In the genomic region with DNA sequence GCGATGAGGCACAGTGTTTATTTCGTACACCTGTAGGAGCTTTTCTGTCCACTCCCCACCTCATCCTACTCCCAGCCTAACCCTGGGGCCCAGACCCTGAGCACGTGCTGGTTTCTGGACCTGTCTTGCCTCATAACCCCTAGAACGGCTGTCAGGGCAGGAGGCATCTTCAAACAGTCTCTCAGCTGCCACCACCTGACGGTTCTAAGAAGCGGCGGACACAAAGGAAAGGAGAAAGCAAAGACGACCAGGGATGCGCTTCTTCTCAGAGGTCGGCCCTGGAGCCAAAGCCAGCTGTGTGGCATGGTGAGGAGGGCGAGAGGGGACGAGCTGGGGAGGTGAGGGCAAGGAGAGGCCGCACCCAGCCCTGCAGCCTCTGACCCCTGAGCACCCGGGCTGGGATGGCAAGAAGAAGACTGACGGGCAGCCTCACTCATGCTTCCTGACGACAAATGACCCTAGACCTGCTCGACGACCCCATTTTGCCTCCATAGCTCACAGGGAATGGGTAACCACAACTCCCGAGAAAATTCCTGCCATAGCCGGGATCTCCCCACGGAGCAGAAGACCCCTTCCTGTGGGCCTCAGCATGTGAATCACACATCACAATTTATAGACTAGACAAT, we compare ENCODE assay signal across 28 cellular contexts.
DNase-seq lines count a peak whose midpoint lies in the region; ATAC-seq and TF ChIP-seq lines count a peak whose summit lies in the region.
"Had no signal": no experiment of that assay in that cellular context is flagged by ENCODE, and none has a peak within 500 bp of the region (broad histone marks: within the 10 kb centered on the region; RNA-seq: fewer than 3 reads in every experiment).

No MANE protein-coding gene starts in this region.

- H3K36me3 Mint-ChIP-seq in activated naive CD8-positive, alpha-beta T cell treated with anti-CD3 and anti-CD28 coated beads for 36 hours = peaks cover 9% of the 10 kb centered on the region
- H3K36me3 Mint-ChIP-seq: activated naive CD4-positive, alpha-beta T cell treated with anti-CD3 and anti-CD28 coated beads, Interleukin-2, amount 10 ng/mL, durations not matched to agents 7 days and 5 days had no signal

- H3K4me3 ChIP-seq in LNCaP clone FGC (ENCODE audit: low read depth, low read length) (no peak overlapping the region), brain microvascular endothelial cell (ENCODE audit: low read depth, low read length) (no peak overlapping the region), lower lobe of right lung (no peak overlapping the region), upper lobe of right lung (no peak overlapping the region)
- H3K4me3 ChIP-seq: PC-9, right lobe of liver, tibial artery had no signal

- intact Hi-C loops in lower lobe of right lung (cut with DNase I) (no loop called here), upper lobe of right lung (cut with DNase I) (no loop called here)

- H3K27me3 ChIP-seq in brain microvascular endothelial cell (replicated peaks) = no peaks in the 10 kb centered on the region
- no peaks in the 10 kb centered on the region for H3K27me3 ChIP-seq in lower lobe of right lung (ENCODE audit: low read depth)
- no peaks in the 10 kb centered on the region for H3K27me3 ChIP-seq in upper lobe of right lung
- H3K27me3 ChIP-seq: neutrophil, right lobe of liver, tibial artery had no signal

- H3K36me3 ChIP-seq in brain microvascular endothelial cell (replicated peaks) = peaks cover 2% of the 10 kb centered on the region
- H3K36me3 ChIP-seq in lower lobe of right lung = no peaks in the 10 kb centered on the region
- no peaks in the 10 kb centered on the region for H3K36me3 ChIP-seq in upper lobe of right lung
- H3K36me3 ChIP-seq: neutrophil, right lobe of liver had no signal

- no peaks in the 10 kb centered on the region for H3K9me3 Mint-ChIP-seq in activated naive CD8-positive, alpha-beta T cell treated with anti-CD3 and anti-CD28 coated beads for 36 hours
- H3K9me3 Mint-ChIP-seq: activated naive CD4-positive, alpha-beta T cell treated with anti-CD3 and anti-CD28 coated beads, Interleukin-2, amount 10 ng/mL, durations not matched to agents 7 days and 5 days; brain; T-helper 1 cell treated with Interleukin-12 subunit alpha and Interleukin-12 subunit beta and Interleukin-4 antibody, amounts not matched to agents 30 μg/mL and 1 μg/mL, for 36 hours had no signal

- H3K9me3 ChIP-seq in lower lobe of right lung = no peaks in the 10 kb centered on the region
- H3K9me3 ChIP-seq in upper lobe of right lung = no peaks in the 10 kb centered on the region
- H3K9me3 ChIP-seq: Caco-2, neutrophil, right lobe of liver, tibial artery had no signal

- H3K27ac ChIP-seq in brain microvascular endothelial cell (no peak overlapping the region), lower lobe of right lung (no peak overlapping the region), upper lobe of right lung (no peak overlapping the region)
- H3K27ac ChIP-seq: neutrophil, PC-9, right lobe of liver, tibial artery had no signal

- H3K27ac Mint-ChIP-seq in activated naive CD8-positive, alpha-beta T cell treated with anti-CD3 and anti-CD28 coated beads for 36 hours = no peak overlapping the region
- H3K27ac Mint-ChIP-seq: activated naive CD4-positive, alpha-beta T cell treated with anti-CD3 and anti-CD28 coated beads, Interleukin-2, amount 10 ng/mL, durations not matched to agents 7 days and 5 days; T-helper 1 cell treated with Interleukin-12 subunit alpha and Interleukin-12 subunit beta and Interleukin-4 antibody, amounts not matched to agents 30 μg/mL and 1 μg/mL, for 36 hours had no signal

- no peak overlapping the region for H3K4me3 Mint-ChIP-seq in activated naive CD8-positive, alpha-beta T cell treated with anti-CD3 and anti-CD28 coated beads for 36 hours
- H3K4me3 Mint-ChIP-seq: activated naive CD4-positive, alpha-beta T cell treated with anti-CD3 and anti-CD28 coated beads, Interleukin-2, amount 10 ng/mL, durations not matched to agents 7 days and 5 days; brain; CD14-positive monocyte; T-helper 1 cell treated with Interleukin-12 subunit alpha and Interleukin-12 subunit beta and Interleukin-4 antibody, amounts not matched to agents 30 μg/mL and 1 μg/mL, for 36 hours had no signal

- no peaks in the 10 kb centered on the region for H3K27me3 Mint-ChIP-seq in activated naive CD8-positive, alpha-beta T cell treated with anti-CD3 and anti-CD28 coated beads for 36 hours
- H3K27me3 Mint-ChIP-seq: activated naive CD4-positive, alpha-beta T cell treated with anti-CD3 and anti-CD28 coated beads, Interleukin-2, amount 10 ng/mL, durations not matched to agents 7 days and 5 days had no signal

- H3K4me1 ChIP-seq in lower lobe of right lung = no peaks in the 10 kb centered on the region
- no peaks in the 10 kb centered on the region for H3K4me1 ChIP-seq in upper lobe of right lung
- H3K4me1 ChIP-seq: Caco-2, right lobe of liver, tibial artery had no signal

- no peaks in the 10 kb centered on the region for H3K4me1 Mint-ChIP-seq in activated naive CD8-positive, alpha-beta T cell treated with anti-CD3 and anti-CD28 coated beads for 36 hours
- H3K4me1 Mint-ChIP-seq: activated naive CD4-positive, alpha-beta T cell treated with anti-CD3 and anti-CD28 coated beads, Interleukin-2, amount 10 ng/mL, durations not matched to agents 7 days and 5 days; CD14-positive monocyte had no signal

- ATAC-seq in lower lobe of right lung = no peak
- peak; percentile 9 for ATAC-seq in upper lobe of right lung
- no peak for ATAC-seq in HG03108 (IDR thresholded peaks at IDR 0.05; ENCODE audit: unreplicated experiment)
- ATAC-seq: activated CD4-positive, CD25-positive, alpha-beta regulatory T cell treated with anti-CD3 and anti-CD28 coated beads, Interleukin-2, amount 50 U/mL, for 24 hours; left lobe of liver; Right ventricle myocardium inferior had no signal

- 0 out of 2 replicates have a peak, but pooled peaks have one; percentile 20 for TF ChIP-seq CTCF in LNCaP clone FGC (IDR thresholded peaks at IDR 0.05; ENCODE audit: control insufficient read depth, extremely low read depth, insufficient read depth)
- TF ChIP-seq CTCF in brain microvascular endothelial cell (IDR thresholded peaks at IDR 0.05; ENCODE audit: low read depth, low read length, missing control alignments) = peak; percentile 3
- no peak for TF ChIP-seq CTCF in lower lobe of right lung (IDR thresholded peaks at IDR 0.05)
- no peak for TF ChIP-seq CTCF in upper lobe of right lung (IDR thresholded peaks at IDR 0.05)

- no peak for DNase-seq in LNCaP clone FGC (ENCODE audit: low read depth)
- DNase-seq in brain microvascular endothelial cell = no peak
- DNase-seq in lower lobe of right lung = peak; percentile 18
- DNase-seq in upper lobe of right lung = no peak
- no peak for DNase-seq in activated gamma-delta T cell treated with Interleukin-2 at 50 U/mL for 16 hours
- no peak for DNase-seq in activated naive CD8-positive, alpha-beta T cell treated with anti-CD3 and anti-CD28 coated beads for 36 hours
- DNase-seq: activated CD4-positive, alpha-beta T cell treated with anti-CD3 and anti-CD28 coated beads, Interleukin-2, amount 50 U/mL, for 48 hours; activated CD8-positive, alpha-beta memory T cell treated with anti-CD3 and anti-CD28 coated beads, Interleukin-2, amount 50 U/mL, for 4 hours; activated naive CD4-positive, alpha-beta T cell treated with anti-CD3 and anti-CD28 coated beads, Interleukin-2, amount 10 ng/mL, durations not matched to agents 7 days and 5 days; amniotic stem cell; DMS53; mesenchymal stem cell; NCI-H1092; NCI-H1694; NCI-H510A treated with DMSO at 0.1 percent for 48 hours; PC-9; right lobe of liver; stimulated activated CD4-positive, alpha-beta T cell treated with anti-CD3 and anti-CD28 coated beads, Interleukin-4, amount 100 ng/mL, for 24 hours; tibial artery had no signal

- in situ Hi-C loops in brain microvascular endothelial cell (cut with HindIII; ENCODE audit: low pct_ligation_motif_present, low sequenced_read_pairs) = no loop called here

Comparison
In these comparisons a context has a peak if more than half of its experiments do, and no peak if none do; other contexts are left out.
1. CTCF ChIP-seq: peak in LNCaP clone FGC (single experiment) and brain microvascular endothelial cell (single experiment); none in lower lobe of right lung (single experiment) and upper lobe of right lung (single experiment).